8 cellular contexts compared by ENCODE assay signal in genomic region chr12:130879781-130880389, GRCh38. TPM values are rescaled to one million over a fixed set of nuclear protein-coding genes. Genes with fewer than 3 reads are reported as not detected.
DNase-seq lines count a peak whose midpoint lies in the region; ATAC-seq and TF ChIP-seq lines count a peak whose summit lies in the region.

No MANE protein-coding gene starts in this region.

- H3K27ac ChIP-seq in PC-3 (ENCODE audit: low read length) = no peak overlapping the region

- intact Hi-C loops in PC-3 (cut with micrococcal nuclease) = no loop called here

- peaks cover 15% of the 10 kb centered on the region for H3K79me2 ChIP-seq in PC-3 (ENCODE audit: low read length)

- peaks cover 38% of the 10 kb centered on the region for H4K20me1 ChIP-seq in PC-3 (ENCODE audit: low read length)

- no peak overlapping the region for H3K4me3 ChIP-seq in PC-3 (ENCODE audit: low read length)

- BruUV-seq in PC-3 (replicated peaks; lab: Mats Ljungman, UMichigan) = no TSS peak

- H3K9me3 ChIP-seq in PC-3 (ENCODE audit: low read length) = no peaks in the 10 kb centered on the region

- peaks cover 27% of the 10 kb centered on the region for H3F3A ChIP-seq in PC-3 (ENCODE audit: low read length, unreplicated experiment)

- CTCF ChIA-PET in PC-3 (lab: Charles Lee) = no interaction called here

- H3K9me2 ChIP-seq in PC-3 (replicated peaks; ENCODE audit: low read length) = no peaks in the 10 kb centered on the region

- H3K36me3 ChIP-seq in PC-3 (ENCODE audit: low read depth, low read length) = peaks cover 25% of the 10 kb centered on the region

- H3K4me2 ChIP-seq in PC-3 (ENCODE audit: low read length) = no peak overlapping the region

- no peak for TF ChIP-seq CTCF in PC-3 (conservative IDR thresholded peaks at IDR 0.05; ENCODE audit: low read depth, low read length)

- no peak overlapping the region for H3K9ac ChIP-seq in PC-3 (ENCODE audit: low read length)

- DNase-seq in AG20443 (ENCODE audit: low spot score) (peak; percentile 22), PC-3 (no peak), left kidney (ENCODE audit: low read depth, low spot score) (peak; percentile 33), midbrain (lab: John Stamatoyannopoulos, UW) (no peak), HK-2 (ENCODE audit: unreplicated experiment) (no peak)

- POLR2A ChIA-PET in PC-3 (lab: Charles Lee; ENCODE audit: unreplicated experiment) = no interaction called here

- ATAC-seq in GM18511 (IDR thresholded peaks at IDR 0.05; ENCODE audit: unreplicated experiment) (peak; percentile 22), PC-3 (peak; percentile 25), HG02678 (IDR thresholded peaks at IDR 0.05; ENCODE audit: unreplicated experiment) (no peak), HG02642 (IDR thresholded peaks at IDR 0.05; ENCODE audit: poor library complexity, unreplicated experiment) (no peak)

- H3K4me1 ChIP-seq in PC-3 (ENCODE audit: insufficient read depth, low read length) = no peaks in the 10 kb centered on the region

- H3K27me3 ChIP-seq in PC-3 (ENCODE audit: low read length) = no peaks in the 10 kb centered on the region

- no peak overlapping the region for H2AFZ ChIP-seq in PC-3 (ENCODE audit: low read length)

RNA-seq across cellular contexts. Expression of gene RAN, which starts 8.0 kb away (rescaled TPM):
- 3,300 and 3,371 TPM in 2 replicates for total RNA-seq in PC-3 (2014; rRNA removed)

RNA-seq across cellular contexts. Expression of gene STX2, which starts 40.8 kb away (rescaled TPM):
- total RNA-seq in PC-3 (2014; rRNA removed) = 18.2 and 24.0 TPM in 2 replicates

Comparison
In these comparisons a context has a peak if more than half of its experiments do, and no peak if none do; other contexts are left out.
1. DNase-seq: peak in AG20443 (single experiment) and left kidney (single experiment); none in PC-3 (single experiment), midbrain (single experiment) and HK-2 (single experiment).
2. ATAC-seq: peak in GM18511 (single experiment) and PC-3 (single experiment); none in HG02678 (single experiment) and HG02642 (single experiment).